In the genomic region with DNA sequence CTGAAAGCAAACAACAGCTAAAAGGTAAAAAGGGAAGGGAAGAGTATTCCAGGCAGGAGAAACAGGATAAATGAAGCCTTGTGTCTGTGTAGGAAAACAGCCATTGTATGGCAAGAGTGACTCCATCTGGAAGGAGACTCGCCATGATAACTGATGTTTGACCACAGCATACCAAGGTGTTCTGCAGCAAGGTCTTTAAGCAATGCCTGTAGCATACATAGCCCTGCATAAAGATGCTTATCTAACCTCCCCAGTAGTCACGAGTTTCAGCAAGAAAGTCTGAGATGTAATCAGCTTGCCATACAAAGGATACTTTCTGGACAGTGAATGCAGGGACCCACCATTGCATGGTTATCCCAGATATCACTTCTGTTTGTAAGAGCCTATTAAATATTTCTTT, we compare ENCODE assay signal across 25 cellular contexts.
"Had no signal": no experiment of that assay in that cellular context is flagged by ENCODE, and none has a peak within 500 bp of the region (broad histone marks: within the 10 kb centered on the region; RNA-seq: fewer than 3 reads in every experiment).

No MANE protein-coding gene starts in this region.

- H3K27me3 ChIP-seq: body of pancreas, cardiac muscle cell, colonic mucosa, esophagus squamous epithelium had no signal

- H3K9me3 ChIP-seq: body of pancreas, colonic mucosa, esophagus squamous epithelium had no signal

- H3K27ac ChIP-seq: body of pancreas, cardiac muscle cell, colonic mucosa, epithelial cell of prostate, esophagus squamous epithelium had no signal

- H3K36me3 ChIP-seq: cardiac muscle cell, colonic mucosa, esophagus squamous epithelium had no signal

- H3K4me3 ChIP-seq: body of pancreas, cardiac muscle cell, colonic mucosa, esophagus squamous epithelium had no signal

- DNase-seq: activated CD4-positive, alpha-beta memory T cell treated with anti-CD3 and anti-CD28 coated beads, Interleukin-2, amount 10 ng/mL, durations not matched to agents 7 days and 5 days; activated CD4-positive, alpha-beta T cell treated with anti-CD3 and anti-CD28 coated beads for 36 hours; activated CD4-positive, alpha-beta T cell treated with anti-CD3 and anti-CD28 coated beads, Interleukin-2, amount 10 ng/mL, durations not matched to agents 7 days and 5 days; activated CD4-positive, alpha-beta T cell treated with anti-CD3 and anti-CD28 coated beads, Interleukin-2, amount 50 U/mL, for 4 hours; activated CD4-positive, CD25-positive, alpha-beta regulatory T cell; activated CD4-positive, CD25-positive, alpha-beta regulatory T cell treated with anti-CD3 and anti-CD28 coated beads, Interleukin-2, amount 50 U/mL, for 72 hours; activated effector memory CD4-positive, alpha-beta T cell treated with Interleukin-2 at 50 U/mL for 16 hours; activated gamma-delta T cell treated with Interleukin-2 at 50 U/mL for 16 hours; activated naive CD4-positive, alpha-beta T cell treated with anti-CD3 and anti-CD28 coated beads, Interleukin-2, amount 50 U/mL, for 16 hours; activated naive CD4-positive, alpha-beta T cell treated with Interleukin-2 at 50 U/mL for 16 hours; activated T-cell treated with anti-CD3 and anti-CD28 coated beads, Interleukin-2, amount 50 U/mL, for 4 hours; amygdala; aorta; body of pancreas; central memory CD4-positive, alpha-beta T cell; cerebellar nuclear complex; colonic mucosa; effector CD8-positive, alpha-beta T cell; esophagus squamous epithelium; foreskin fibroblast; head of caudate nucleus; T-helper 1 cell had no signal

- ATAC-seq: activated CD4-positive, alpha-beta T cell treated with anti-CD3 and anti-CD28 coated beads for 36 hours; activated T-cell treated with anti-CD3 and anti-CD28 coated beads, Interleukin-2, amount 50 U/mL, for 4 hours; activated T-helper 17 cell treated with anti-CD3 and anti-CD28 coated beads, Interleukin-2, amount 50 U/mL, for 72 hours; body of pancreas had no signal

- H3K4me1 ChIP-seq: body of pancreas, colonic mucosa, esophagus squamous epithelium had no signal
